In the genomic region with DNA sequence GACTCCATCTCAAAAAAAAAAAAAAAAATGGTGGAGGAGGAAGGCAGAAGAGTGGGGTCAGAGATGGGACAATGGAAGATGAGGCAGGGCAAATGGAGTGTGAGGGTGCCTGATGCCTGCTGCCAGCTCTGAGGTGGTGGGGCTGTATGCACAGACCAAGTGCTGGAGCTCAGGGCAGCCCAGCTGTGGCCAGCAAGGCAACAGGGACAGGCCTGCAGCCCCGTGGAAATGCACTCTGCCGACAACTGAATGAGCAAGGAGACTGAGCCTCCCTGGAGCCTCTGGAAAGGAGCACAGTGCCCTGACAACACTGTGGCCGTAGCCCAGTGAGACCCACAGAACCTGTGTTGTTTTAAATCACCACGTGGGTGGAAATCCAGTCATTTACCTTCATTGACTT, we compare ENCODE assay signal across 9 cellular contexts. TPM values are rescaled to one million over a fixed set of nuclear protein-coding genes. Genes with fewer than 3 reads are reported as not detected.
"Had no signal": no experiment of that assay in that cellular context is flagged by ENCODE, and none has a peak within 500 bp of the region (broad histone marks: within the 10 kb centered on the region; RNA-seq: fewer than 3 reads in every experiment).

No MANE protein-coding gene starts in this region.

- H3K4me3 ChIP-seq: K562 had no signal

- H3K4me2 ChIP-seq: KMS-11 had no signal

- H3K9ac ChIP-seq: KMS-11 had no signal

- ATAC-seq: K562 had no signal

- H3K27ac ChIP-seq: HL-60, KMS-11 had no signal

- DNase-seq: IMR-90, KBM-7, KG1 had no signal

RNA-seq across cellular contexts. Expression of a gene that starts 22.9 kb away (rescaled TPM):
- total RNA-seq: HT-29, HT1080, IMR-90, K562 had no signal
- polyA plus RNA-seq: IgD-negative memory B cell, IMR-90, K562 had no signal
